15 cellular contexts compared by ENCODE assay signal in the genomic region with DNA sequence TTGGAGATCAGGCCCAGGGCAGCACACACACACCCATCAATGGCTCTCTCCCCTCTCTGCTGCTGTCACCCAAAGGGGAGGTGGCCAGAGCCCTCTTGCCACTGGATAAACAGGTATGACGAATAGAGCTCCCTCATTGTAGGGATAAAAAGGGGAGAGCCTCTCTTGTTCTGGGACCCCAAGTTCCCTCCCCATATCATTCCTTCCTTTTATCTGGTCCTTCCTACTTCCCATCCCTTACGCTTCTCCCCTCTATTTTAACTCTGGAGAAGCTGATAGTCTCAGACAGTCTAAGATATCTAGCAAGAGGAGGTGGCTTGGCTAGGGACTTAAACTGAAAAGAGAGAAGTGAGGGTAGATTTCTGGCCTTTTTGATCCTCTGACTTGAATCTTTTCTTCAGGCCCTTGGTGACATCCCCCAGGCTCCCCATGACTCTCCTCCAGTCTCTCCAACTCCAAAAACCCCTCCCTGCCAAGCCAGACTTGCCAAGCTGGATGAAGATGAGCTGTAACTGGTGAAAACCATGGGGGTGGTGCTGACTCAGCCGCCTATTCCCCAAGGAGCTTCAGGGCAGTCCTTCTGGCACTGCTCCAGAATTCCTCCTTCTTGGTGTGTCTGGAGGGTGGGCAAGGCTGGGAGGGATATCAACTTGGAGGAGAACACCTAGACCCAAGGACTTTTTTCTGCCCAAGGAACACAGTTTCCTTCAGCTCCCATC. TPM values are rescaled to one million over a fixed set of nuclear protein-coding genes. Genes with fewer than 3 reads are reported as not detected.
DNase-seq lines count a peak whose midpoint lies in the region; ATAC-seq and TF ChIP-seq lines count a peak whose summit lies in the region.
"Had no signal": no experiment of that assay in that cellular context is flagged by ENCODE, and none has a peak within 500 bp of the region (broad histone marks: within the 10 kb centered on the region; RNA-seq: fewer than 3 reads in every experiment).

No MANE protein-coding gene starts in this region.

- H3K27me3 Mint-ChIP-seq in stimulated activated memory B cell treated with anti-CD40 and anti-IgM and Interleukin-4, amounts not matched to agents 10 μg/mL and 1 μg/mL and 100 μg/mL, for 72 hours, result peaks cover 77% of the 10 kb centered on the region

- H3K4me3 ChIP-seq in heart left ventricle (peak overlapping the region in 9 of 12 donors; percentile 14 to 54 (median 49)), right atrium auricular region (peak overlapping the region in 1 of 2 donors; percentile 10), MG63 (no peak overlapping the region), choroid plexus epithelial cell (ENCODE audit: low read depth, low read length) (no peak overlapping the region), stomach smooth muscle (ENCODE audit: low read length in 2 of 2) (no peak overlapping the region), right lobe of liver (no peak overlapping the region)
- H3K4me3 ChIP-seq: pancreas had no signal

- in situ Hi-C loops in KBM-7 (cut with MboI; ENCODE audit: low pct_unique_long_range_greater_than_20kb, low sequenced_read_pairs), result no loop called here

- 72 to 76% (median 75%) methylated on average over 3 of the region's 3 CpGs for WGBS in heart left ventricle, 4 donors
- WGBS in right lobe of liver (ENCODE audit: insufficient coverage, low coverage, low lambda C conversion rate, missing lambda C conversion rate), result 20% methylated on average over 1 of the region's 3 CpGs

- intact Hi-C loops in heart left ventricle (cut with DNase I), result no loop called here
- intact Hi-C loops in right lobe of liver (cut with DNase I), result no loop called here

- H3K4me1 ChIP-seq in heart left ventricle (peaks cover 0 to 68% (median 20%) of the 10 kb centered on the region in 12 donors), right atrium auricular region (peaks cover 0 to 53% of the 10 kb centered on the region in 2 donors), stomach smooth muscle (ENCODE audit: control insufficient read depth, insufficient read depth, low read length) (peaks cover 38% of the 10 kb centered on the region), right lobe of liver (peaks cover 0 to 8% (median 4%) of the 10 kb centered on the region in 4 donors)

- peaks cover 3 to 46% (median 15%) of the 10 kb centered on the region in 9 donors for H3K27me3 ChIP-seq in heart left ventricle
- peaks cover 9 to 12% of the 10 kb centered on the region in 2 donors for H3K27me3 ChIP-seq in right atrium auricular region
- no peaks in the 10 kb centered on the region for H3K27me3 ChIP-seq in MG63
- H3K27me3 ChIP-seq in stomach smooth muscle (ENCODE audit: control insufficient read depth in 1 of 2, insufficient read depth in 2 of 2, low read length in 2 of 2), result peaks cover 0 to 5% of the 10 kb centered on the region in 2 donors
- peaks cover 0 to 24% of the 10 kb centered on the region in 2 donors for H3K27me3 ChIP-seq in right lobe of liver

- H3K9me3 ChIP-seq in heart left ventricle (no peaks in the 10 kb centered on the region), right atrium auricular region (no peaks in the 10 kb centered on the region), MG63 (no peaks in the 10 kb centered on the region), stomach smooth muscle (ENCODE audit: control insufficient read depth in 2 of 2, low read length in 2 of 2) (no peaks in the 10 kb centered on the region), right lobe of liver (no peaks in the 10 kb centered on the region)
- H3K9me3 ChIP-seq: pancreas had no signal

- TF ChIP-seq CTCF in heart left ventricle (IDR thresholded peaks at IDR 0.05), result no peak
- TF ChIP-seq CTCF in right atrium auricular region (IDR thresholded peaks at IDR 0.05), result no peak
- TF ChIP-seq CTCF in choroid plexus epithelial cell (conservative IDR thresholded peaks at IDR 0.05; ENCODE audit: low read depth, low read length), result no peak
- no peak for TF ChIP-seq CTCF in right lobe of liver (IDR thresholded peaks at IDR 0.05)

- no peak for TF ChIP-seq POLR2A in heart left ventricle (IDR thresholded peaks at IDR 0.05)
- TF ChIP-seq POLR2A in right lobe of liver (IDR thresholded peaks at IDR 0.05), result no peak

- no peaks in the 10 kb centered on the region for H3K9me3 Mint-ChIP-seq in stimulated activated memory B cell treated with anti-CD40 and anti-IgM and Interleukin-4, amounts not matched to agents 10 μg/mL and 1 μg/mL and 100 μg/mL, for 72 hours
- H3K9me3 Mint-ChIP-seq: activated naive CD4-positive, alpha-beta T cell treated with anti-CD3 and anti-CD28 coated beads, Interleukin-2, amount 50 U/mL, for 72 hours; T-cell had no signal

- no peak overlapping the region for H3K9ac ChIP-seq in stomach smooth muscle (ENCODE audit: low read length in 2 of 2)

- no peak for DNase-seq in heart left ventricle
- no peak for DNase-seq in right atrium auricular region (ENCODE audit: low spot score)
- peak; percentile 78 for DNase-seq in MG63
- peak; percentile 52 for DNase-seq in choroid plexus epithelial cell (ENCODE audit: low read depth)
- DNase-seq in KBM-7, result no peak
- no peak for DNase-seq in right lobe of liver
- DNase-seq: activated CD4-positive, CD25-positive, alpha-beta regulatory T cell; AML-193; DMS153; kidney glomerular epithelial cell; pancreas; T-cell had no signal

- no peak overlapping the region for H3K27ac Mint-ChIP-seq in stimulated activated memory B cell treated with anti-CD40 and anti-IgM and Interleukin-4, amounts not matched to agents 10 μg/mL and 1 μg/mL and 100 μg/mL, for 72 hours
- H3K27ac Mint-ChIP-seq: activated naive CD4-positive, alpha-beta T cell treated with anti-CD3 and anti-CD28 coated beads, Interleukin-2, amount 50 U/mL, for 72 hours had no signal

- H3K4me1 Mint-ChIP-seq in stimulated activated memory B cell treated with anti-CD40 and anti-IgM and Interleukin-4, amounts not matched to agents 10 μg/mL and 1 μg/mL and 100 μg/mL, for 72 hours, result peaks cover 64% of the 10 kb centered on the region

- no peaks in the 10 kb centered on the region for H3K36me3 Mint-ChIP-seq in stimulated activated memory B cell treated with anti-CD40 and anti-IgM and Interleukin-4, amounts not matched to agents 10 μg/mL and 1 μg/mL and 100 μg/mL, for 72 hours
- H3K36me3 Mint-ChIP-seq: T-cell had no signal

- ATAC-seq in heart left ventricle (no peak), right lobe of liver (no peak)
- no peak for ATAC-seq in stimulated activated memory B cell treated with anti-CD40 and anti-IgM and Interleukin-4, amounts not matched to agents 10 μg/mL and 1 μg/mL and 100 μg/mL, for 72 hours
- ATAC-seq: activated naive CD4-positive, alpha-beta T cell treated with anti-CD3 and anti-CD28 coated beads, Interleukin-2, amount 50 U/mL, for 72 hours; pancreas; T-cell had no signal

- no peak overlapping the region for H3K4me3 Mint-ChIP-seq in stimulated activated memory B cell treated with anti-CD40 and anti-IgM and Interleukin-4, amounts not matched to agents 10 μg/mL and 1 μg/mL and 100 μg/mL, for 72 hours
- H3K4me3 Mint-ChIP-seq: T-cell had no signal

- H3K36me3 ChIP-seq in heart left ventricle (peaks cover 0 to 28% (median 10%) of the 10 kb centered on the region in 9 donors), right atrium auricular region (no peaks in the 10 kb centered on the region), MG63 (peaks cover 4% of the 10 kb centered on the region; the same call in 1 of the 2 replicates), stomach smooth muscle (ENCODE audit: control insufficient read depth in 2 of 2, insufficient read depth in 2 of 2, low read length in 2 of 2) (peaks cover 27 to 36% of the 10 kb centered on the region in 2 donors), right lobe of liver (no peaks in the 10 kb centered on the region)
- H3K36me3 ChIP-seq: pancreas had no signal

- H3K27ac ChIP-seq in heart left ventricle (peak overlapping the region in 9 of 12 donors; percentile 15 to 83 (median 70)), right atrium auricular region (no peak overlapping the region), stomach smooth muscle (ENCODE audit: low read length) (peak overlapping the region; percentile 24), right lobe of liver (no peak overlapping the region)
- H3K27ac ChIP-seq: pancreas had no signal

RNA-seq across cellular contexts. Expression of gene ARHGEF25, which starts 5.3 kb away (rescaled TPM):
- total RNA-seq in heart left ventricle (10 to 100 TPM in 4 of 9 donors, 1 to 10 TPM in 5; 5.5 to 11.5 (median 9.5) TPM), right atrium auricular region (10 to 100 TPM in 1 of 2 donors, 1 to 10 TPM in 1; 7.4 to 11.0 TPM), right lobe of liver (1 to 10 TPM in 5 of 6 experiments, under 1 TPM in 1; 0.92 to 2.0 (median 1.3) TPM)
- polyA plus RNA-seq in heart left ventricle, result 10 to 100 TPM; 10.2 to 20.3 TPM
- 17.0 and 17.4 TPM in 2 replicates for total RNA-seq in MG63 (2014; rRNA removed; shearing (Covaris generic); ENCODE audit: low replicate concordance)

RNA-seq across cellular contexts. Expression of gene DTX3, which starts 11.9 kb away (rescaled TPM):
- total RNA-seq in heart left ventricle (10 to 100 TPM; 15.6 to 30.7 (median 22.4) TPM), right atrium auricular region (10 to 100 TPM; 22.3 to 32.5 TPM), right lobe of liver (1 to 10 TPM in 5 of 6 experiments, under 1 TPM in 1; 0.86 to 2.7 (median 1.9) TPM)
- 10 to 100 TPM; 16.3 to 28.3 TPM for polyA plus RNA-seq in heart left ventricle
- 0.20 and 0.52 TPM in 2 replicates for total RNA-seq in MG63 (2014; rRNA removed; shearing (Covaris generic); ENCODE audit: low replicate concordance)

RNA-seq across cellular contexts. Expression of gene B4GALNT1, which starts 16.5 kb away (rescaled TPM):
- total RNA-seq in heart left ventricle (1 to 10 TPM; 1.9 to 8.8 (median 5.9) TPM), right atrium auricular region (1 to 10 TPM; 3.5 to 4.4 TPM), right lobe of liver (1 to 10 TPM in 3 of 6 experiments, under 1 TPM in 3; 0.44 to 3.6 (median 0.78) TPM)
- polyA plus RNA-seq in heart left ventricle, result 1 to 10 TPM; 2.6 to 5.1 TPM
- total RNA-seq in MG63 (2014; rRNA removed; shearing (Covaris generic); ENCODE audit: low replicate concordance), result 8.9 and 13.9 TPM in 2 replicates

RNA-seq across cellular contexts. Expression of gene PIP4K2C, which starts 25.6 kb away (rescaled TPM):
- total RNA-seq in heart left ventricle, result 10 to 100 TPM; 12.9 to 31.0 (median 17.0) TPM
- 10 to 100 TPM in 1 of 2 donors, 1 to 10 TPM in 1; 4.6 to 22.6 TPM for polyA plus RNA-seq in heart left ventricle
- total RNA-seq in right atrium auricular region, result 10 to 100 TPM; 22.1 to 25.2 TPM
- 16.3 and 98.3 TPM in 2 replicates for total RNA-seq in MG63 (2014; rRNA removed; shearing (Covaris generic); ENCODE audit: low replicate concordance)
- 10 to 100 TPM; 11.3 to 27.6 (median 12.8) TPM for total RNA-seq in right lobe of liver

Comparison
In these comparisons a context has a peak if more than half of its experiments do, and no peak if none do; other contexts are left out.
1. H3K27ac ChIP-seq: peak in heart left ventricle (9 of 12) and stomach smooth muscle (single experiment); none in right atrium auricular region (0 of 2) and right lobe of liver (0 of 3).
2. DNase-seq: peak in MG63 (single experiment) and choroid plexus epithelial cell (single experiment); none in heart left ventricle (0 of 5), right atrium auricular region (single experiment), KBM-7 (single experiment) and right lobe of liver (0 of 3).
3. H3K4me3 ChIP-seq: peak in heart left ventricle (9 of 12); none in MG63 (single experiment), choroid plexus epithelial cell (single experiment), stomach smooth muscle (0 of 2) and right lobe of liver (0 of 3).
4. RNA of gene DTX3, which starts 11.9 kb away (total RNA-seq): 22.3 to 32.5 TPM in right atrium auricular region and 15.6 to 30.7 TPM in heart left ventricle; 0.86 to 2.7 TPM in right lobe of liver and 0.20 to 0.52 TPM in MG63; every median in the first group is over 4 times any median in the second.